Comparison of ENCODE assay signal across 1 cellular context in the genomic region with DNA sequence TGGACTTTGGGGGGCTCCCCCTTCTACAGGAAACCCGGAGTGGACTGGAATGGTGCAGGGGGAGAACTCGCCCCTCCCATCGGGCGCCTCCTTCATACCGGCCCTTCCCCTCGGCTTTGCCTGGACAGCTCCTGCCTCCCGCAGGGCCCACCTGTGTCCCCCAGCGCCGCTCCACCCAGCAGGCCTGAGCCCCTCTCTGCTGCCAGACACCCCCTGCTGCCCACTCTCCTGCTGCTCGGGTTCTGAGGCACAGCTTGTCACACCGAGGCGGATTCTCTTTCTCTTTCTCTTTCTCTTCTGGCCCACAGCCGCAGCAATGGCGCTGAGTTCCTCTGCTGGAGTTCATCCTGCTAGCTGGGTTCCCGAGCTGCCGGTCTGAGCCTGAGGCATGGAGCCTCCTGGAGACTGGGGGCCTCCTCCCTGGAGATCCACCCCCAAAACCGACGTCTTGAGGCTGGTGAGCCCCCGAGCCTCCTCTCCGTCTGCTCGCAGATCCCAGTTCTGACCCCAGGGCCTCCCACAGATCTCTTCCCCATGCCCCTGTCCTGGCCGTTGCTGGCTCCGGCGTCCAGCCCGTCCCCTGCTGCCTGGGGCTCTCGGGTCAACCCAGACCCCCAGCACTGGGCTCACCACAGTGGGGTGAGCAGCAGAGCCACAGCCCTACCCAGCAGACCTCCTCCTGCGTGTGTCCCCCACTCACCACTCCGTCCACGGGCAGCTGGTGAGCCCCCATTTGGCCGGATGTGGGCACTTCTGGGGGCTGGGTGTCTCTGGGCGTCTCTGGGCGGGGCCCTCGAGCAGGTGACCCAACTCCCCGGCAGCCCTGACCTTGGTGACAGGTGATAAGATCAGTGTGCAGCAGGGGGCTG.
A peak's percentile ranks its signal among the peaks of the same experiment; 100 is the strongest.
TF ChIP-seq lines count a peak whose summit lies in the region.

Gene TNFRSF14, plus strand, starts transcription at position 95 of the 869 bp plus-strand sequence. Its CDS starts 294 bp downstream, at position 389.

TF ChIP-seq in HepG2, 621 proteins besides CTCF, POLR2A, EP300 and RAD21 (continued from another document and continues in another):
- TF ChIP-seq ARID4A (CRISPR knock-in tag; IDR thresholded peaks at IDR 0.05; ENCODE audit: borderline replicate concordance) (peak; percentile 59; the same call in 1 of the 2 replicates), PRDM15 (CRISPR knock-in tag; IDR thresholded peaks at IDR 0.05) (0 out of 2 replicates have a peak, but pooled peaks have one; percentile 24), ZNF567 (CRISPR knock-in tag; IDR thresholded peaks at IDR 0.05; ENCODE audit: borderline replicate concordance) (no peak), ZNF550 (CRISPR knock-in tag; IDR thresholded peaks at IDR 0.05; ENCODE audit: borderline replicate concordance) (no peak), SYNCRIP (IDR thresholded peaks at IDR 0.05; ENCODE audit: insufficient read depth, low read depth, low read length) (no peak), ZNF225 (CRISPR knock-in tag; IDR thresholded peaks at IDR 0.05) (no peak), KAT8 (CRISPR knock-in tag; IDR thresholded peaks at IDR 0.05) (no peak), NBN (conservative IDR thresholded peaks at IDR 0.05) (no peak), ZNF530 (CRISPR knock-in tag; IDR thresholded peaks at IDR 0.05; ENCODE audit: low read depth) (no peak), KLF6 (CRISPR knock-in tag; IDR thresholded peaks at IDR 0.05) (no peak; the same call in 1 of the 2 replicates), ZSCAN9 (CRISPR knock-in tag; IDR thresholded peaks at IDR 0.05; ENCODE audit: borderline replicate concordance) (no peak), SRY (CRISPR knock-in tag; IDR thresholded peaks at IDR 0.05) (no peak), BRCA1 (CRISPR knock-in tag; IDR thresholded peaks at IDR 0.05) (no peak), TBP (CRISPR knock-in tag; IDR thresholded peaks at IDR 0.05) (no peak), RARA (CRISPR knock-in tag; IDR thresholded peaks at IDR 0.05) (peak; percentile 36), CC2D1A (CRISPR knock-in tag; IDR thresholded peaks at IDR 0.05) (no peak), FUBP1 (CRISPR knock-in tag; IDR thresholded peaks at IDR 0.05; ENCODE audit: borderline replicate concordance) (no peak), ZNF761 (CRISPR knock-in tag; conservative IDR thresholded peaks at IDR 0.05) (no peak), ZNF557 (CRISPR knock-in tag; IDR thresholded peaks at IDR 0.05) (no peak), NR2C2 (CRISPR knock-in tag; IDR thresholded peaks at IDR 0.05; ENCODE audit: borderline replicate concordance) (0 out of 2 replicates have a peak, but pooled peaks have one; percentile 32), ZNF615 (CRISPR knock-in tag; IDR thresholded peaks at IDR 0.05; ENCODE audit: borderline replicate concordance) (no peak), ZNF768 (CRISPR knock-in tag; IDR thresholded peaks at IDR 0.05) (peak; percentile 75; the same call in 1 of the 2 replicates), ZFY (CRISPR knock-in tag; IDR thresholded peaks at IDR 0.05) (no peak; the same call in none of the 2 replicates)
- TF ChIP-seq, protein P1, sequence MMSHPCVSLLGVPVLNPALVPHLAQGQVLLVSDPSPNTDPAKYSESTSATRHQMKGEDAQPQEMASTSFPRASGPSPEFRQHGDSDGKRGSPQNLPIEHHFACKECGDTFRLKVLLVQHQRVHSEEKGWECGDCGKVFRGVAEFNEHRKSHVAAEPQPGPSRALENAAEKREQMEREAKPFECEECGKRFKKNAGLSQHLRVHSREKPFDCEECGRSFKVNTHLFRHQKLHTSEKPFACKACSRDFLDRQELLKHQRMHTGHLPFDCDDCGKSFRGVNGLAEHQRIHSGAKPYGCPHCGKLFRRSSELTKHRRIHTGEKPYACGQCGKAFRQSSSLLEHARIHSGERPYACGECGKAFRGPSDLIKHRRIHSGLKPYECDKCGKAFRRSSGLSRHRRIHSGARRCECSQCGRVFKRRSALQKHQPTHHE (CRISPR knock-in tag; IDR thresholded peaks at IDR 0.05; ENCODE audit: borderline replicate concordance) = no peak
- TF ChIP-seq, protein P2, sequence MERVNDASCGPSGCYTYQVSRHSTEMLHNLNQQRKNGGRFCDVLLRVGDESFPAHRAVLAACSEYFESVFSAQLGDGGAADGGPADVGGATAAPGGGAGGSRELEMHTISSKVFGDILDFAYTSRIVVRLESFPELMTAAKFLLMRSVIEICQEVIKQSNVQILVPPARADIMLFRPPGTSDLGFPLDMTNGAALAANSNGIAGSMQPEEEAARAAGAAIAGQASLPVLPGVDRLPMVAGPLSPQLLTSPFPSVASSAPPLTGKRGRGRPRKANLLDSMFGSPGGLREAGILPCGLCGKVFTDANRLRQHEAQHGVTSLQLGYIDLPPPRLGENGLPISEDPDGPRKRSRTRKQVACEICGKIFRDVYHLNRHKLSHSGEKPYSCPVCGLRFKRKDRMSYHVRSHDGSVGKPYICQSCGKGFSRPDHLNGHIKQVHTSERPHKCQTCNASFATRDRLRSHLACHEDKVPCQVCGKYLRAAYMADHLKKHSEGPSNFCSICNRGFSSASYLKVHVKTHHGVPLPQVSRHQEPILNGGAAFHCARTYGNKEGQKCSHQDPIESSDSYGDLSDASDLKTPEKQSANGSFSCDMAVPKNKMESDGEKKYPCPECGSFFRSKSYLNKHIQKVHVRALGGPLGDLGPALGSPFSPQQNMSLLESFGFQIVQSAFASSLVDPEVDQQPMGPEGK (CRISPR knock-in tag; IDR thresholded peaks at IDR 0.05) = peak; percentile 88
- TF ChIP-seq, protein P3, sequence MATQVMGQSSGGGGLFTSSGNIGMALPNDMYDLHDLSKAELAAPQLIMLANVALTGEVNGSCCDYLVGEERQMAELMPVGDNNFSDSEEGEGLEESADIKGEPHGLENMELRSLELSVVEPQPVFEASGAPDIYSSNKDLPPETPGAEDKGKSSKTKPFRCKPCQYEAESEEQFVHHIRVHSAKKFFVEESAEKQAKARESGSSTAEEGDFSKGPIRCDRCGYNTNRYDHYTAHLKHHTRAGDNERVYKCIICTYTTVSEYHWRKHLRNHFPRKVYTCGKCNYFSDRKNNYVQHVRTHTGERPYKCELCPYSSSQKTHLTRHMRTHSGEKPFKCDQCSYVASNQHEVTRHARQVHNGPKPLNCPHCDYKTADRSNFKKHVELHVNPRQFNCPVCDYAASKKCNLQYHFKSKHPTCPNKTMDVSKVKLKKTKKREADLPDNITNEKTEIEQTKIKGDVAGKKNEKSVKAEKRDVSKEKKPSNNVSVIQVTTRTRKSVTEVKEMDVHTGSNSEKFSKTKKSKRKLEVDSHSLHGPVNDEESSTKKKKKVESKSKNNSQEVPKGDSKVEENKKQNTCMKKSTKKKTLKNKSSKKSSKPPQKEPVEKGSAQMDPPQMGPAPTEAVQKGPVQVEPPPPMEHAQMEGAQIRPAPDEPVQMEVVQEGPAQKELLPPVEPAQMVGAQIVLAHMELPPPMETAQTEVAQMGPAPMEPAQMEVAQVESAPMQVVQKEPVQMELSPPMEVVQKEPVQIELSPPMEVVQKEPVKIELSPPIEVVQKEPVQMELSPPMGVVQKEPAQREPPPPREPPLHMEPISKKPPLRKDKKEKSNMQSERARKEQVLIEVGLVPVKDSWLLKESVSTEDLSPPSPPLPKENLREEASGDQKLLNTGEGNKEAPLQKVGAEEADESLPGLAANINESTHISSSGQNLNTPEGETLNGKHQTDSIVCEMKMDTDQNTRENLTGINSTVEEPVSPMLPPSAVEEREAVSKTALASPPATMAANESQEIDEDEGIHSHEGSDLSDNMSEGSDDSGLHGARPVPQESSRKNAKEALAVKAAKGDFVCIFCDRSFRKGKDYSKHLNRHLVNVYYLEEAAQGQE (IDR thresholded peaks at IDR 0.05; ENCODE audit: borderline replicate concordance in 1 of 2, low read depth in 1 of 2, low read length in 2 of 2) = peak in 1 of 2 experiments; percentile 37; a peak in 1 of 4 replicates
- TF ChIP-seq, protein P4, sequence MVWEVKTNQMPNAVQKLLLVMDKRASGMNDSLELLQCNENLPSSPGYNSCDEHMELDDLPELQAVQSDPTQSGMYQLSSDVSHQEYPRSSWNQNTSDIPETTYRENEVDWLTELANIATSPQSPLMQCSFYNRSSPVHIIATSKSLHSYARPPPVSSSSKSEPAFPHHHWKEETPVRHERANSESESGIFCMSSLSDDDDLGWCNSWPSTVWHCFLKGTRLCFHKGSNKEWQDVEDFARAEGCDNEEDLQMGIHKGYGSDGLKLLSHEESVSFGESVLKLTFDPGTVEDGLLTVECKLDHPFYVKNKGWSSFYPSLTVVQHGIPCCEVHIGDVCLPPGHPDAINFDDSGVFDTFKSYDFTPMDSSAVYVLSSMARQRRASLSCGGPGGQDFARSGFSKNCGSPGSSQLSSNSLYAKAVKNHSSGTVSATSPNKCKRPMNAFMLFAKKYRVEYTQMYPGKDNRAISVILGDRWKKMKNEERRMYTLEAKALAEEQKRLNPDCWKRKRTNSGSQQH (CRISPR knock-in tag; IDR thresholded peaks at IDR 0.05; ENCODE audit: low read depth) = no peak
- TF ChIP-seq, protein P5, sequence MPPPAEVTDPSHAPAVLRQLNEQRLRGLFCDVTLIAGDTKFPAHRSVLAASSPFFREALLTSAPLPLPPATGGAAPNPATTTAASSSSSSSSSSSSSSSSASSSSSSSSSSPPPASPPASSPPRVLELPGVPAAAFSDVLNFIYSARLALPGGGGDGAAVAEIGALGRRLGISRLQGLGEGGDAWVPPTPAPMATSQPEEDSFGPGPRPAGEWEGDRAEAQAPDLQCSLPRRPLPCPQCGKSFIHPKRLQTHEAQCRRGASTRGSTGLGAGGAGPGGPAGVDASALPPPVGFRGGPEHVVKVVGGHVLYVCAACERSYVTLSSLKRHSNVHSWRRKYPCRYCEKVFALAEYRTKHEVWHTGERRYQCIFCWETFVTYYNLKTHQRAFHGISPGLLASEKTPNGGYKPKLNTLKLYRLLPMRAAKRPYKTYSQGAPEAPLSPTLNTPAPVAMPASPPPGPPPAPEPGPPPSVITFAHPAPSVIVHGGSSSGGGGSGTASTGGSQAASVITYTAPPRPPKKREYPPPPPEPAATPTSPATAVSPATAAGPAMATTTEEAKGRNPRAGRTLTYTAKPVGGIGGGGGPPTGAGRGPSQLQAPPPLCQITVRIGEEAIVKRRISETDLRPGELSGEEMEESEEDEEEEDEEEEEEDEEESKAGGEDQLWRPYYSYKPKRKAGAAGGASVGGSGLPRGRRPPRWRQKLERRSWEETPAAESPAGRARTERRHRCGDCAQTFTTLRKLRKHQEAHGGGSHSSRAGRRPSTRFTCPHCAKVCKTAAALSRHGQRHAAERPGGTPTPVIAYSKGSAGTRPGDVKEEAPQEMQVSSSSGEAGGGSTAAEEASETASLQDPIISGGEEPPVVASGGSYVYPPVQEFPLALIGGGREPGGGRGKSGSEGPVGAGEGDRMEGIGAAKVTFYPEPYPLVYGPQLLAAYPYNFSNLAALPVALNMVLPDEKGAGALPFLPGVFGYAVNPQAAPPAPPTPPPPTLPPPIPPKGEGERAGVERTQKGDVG (CRISPR knock-in tag; IDR thresholded peaks at IDR 0.05; ENCODE audit: borderline replicate concordance) = no peak
